Comparison of ENCODE assay signal across 21 cellular contexts in genomic region chr4:66647915-66648314, GRCh38.
DNase-seq lines count a peak whose midpoint lies in the region; ATAC-seq and TF ChIP-seq lines count a peak whose summit lies in the region.
"Had no signal": no experiment of that assay in that cellular context is flagged by ENCODE, and none has a peak within 500 bp of the region (broad histone marks: within the 10 kb centered on the region; RNA-seq: fewer than 3 reads in every experiment).

No MANE protein-coding gene starts in this region.

- TF ChIP-seq POLR2A in right lobe of liver (IDR thresholded peaks at IDR 0.05) = no peak

- 55% methylated on average over 3 of the region's 3 CpGs for WGBS in right lobe of liver (ENCODE audit: insufficient coverage, low coverage, low lambda C conversion rate, missing lambda C conversion rate)

- H3K9me2 ChIP-seq in neural cell (ENCODE audit: insufficient read depth, low read length) = no peaks in the 10 kb centered on the region

- H3K4me1 ChIP-seq in ACC112 (ENCODE audit: control insufficient read depth, insufficient read depth, low read length, unreplicated experiment) = peaks cover 30% of the 10 kb centered on the region
- no peaks in the 10 kb centered on the region for H3K4me1 ChIP-seq in right lobe of liver
- H3K4me1 ChIP-seq: A549, BE2C, BLaER1 had no signal

- H4K20me1 ChIP-seq in neural cell (ENCODE audit: insufficient read depth) = no peaks in the 10 kb centered on the region
- H4K20me1 ChIP-seq: BLaER1 had no signal

- ATAC-seq in right lobe of liver (no peak), HG02610 (IDR thresholded peaks at IDR 0.05; ENCODE audit: unreplicated experiment) (no peak)
- ATAC-seq: A549 had no signal

- no peaks in the 10 kb centered on the region for H3K27me3 ChIP-seq in ACC112 (ENCODE audit: insufficient read depth, low read length)
- H3K27me3 ChIP-seq in neural cell (ENCODE audit: insufficient read depth, low read depth, low read length) = no peaks in the 10 kb centered on the region
- H3K27me3 ChIP-seq in right lobe of liver = no peaks in the 10 kb centered on the region
- H3K27me3 ChIP-seq: BE2C, BLaER1 had no signal

- intact Hi-C loops in right lobe of liver (cut with DNase I) = no loop called here

- DNase-seq in NCI-H460 (ENCODE audit: extremely low read depth, low read depth) = peak; percentile 44
- DNase-seq in right lobe of liver = no peak
- DNase-seq in NCI-H510A (lab: John Stamatoyannopoulos, UW) = no peak
- DNase-seq: ACHN; BE2C; C1 segment of cervical spinal cord; CD4-positive, alpha-beta memory T cell; CD4-positive, CD25-positive, alpha-beta regulatory T cell; CD8-positive, alpha-beta memory T cell; COR-L47; DMS 273 treated with DMSO at 0.1 percent for 48 hours; DMS153; DMS53; DMS79; GF-D8 had no signal

- no peaks in the 10 kb centered on the region for H3F3A ChIP-seq in neural cell (ENCODE audit: insufficient read depth, low read length, poor library complexity, severe bottlenecking)

- no peak for TF ChIP-seq RAD21 in neural cell (conservative IDR thresholded peaks at IDR 0.05)

- no peak overlapping the region for H3K4me2 ChIP-seq in neural cell (ENCODE audit: low read length)
- H3K4me2 ChIP-seq: A549, BLaER1 had no signal

- H3K27ac ChIP-seq in ACC112 (ENCODE audit: low read depth, low read length) = peak overlapping the region; percentile 55
- no peak overlapping the region for H3K27ac ChIP-seq in neural cell (ENCODE audit: low read length)
- no peak overlapping the region for H3K27ac ChIP-seq in right lobe of liver
- H3K27ac ChIP-seq: 22Rv1, A549, BLaER1 had no signal

- peak; percentile 78 for TF ChIP-seq EP300 in neural cell (conservative IDR thresholded peaks at IDR 0.05; ENCODE audit: poor library complexity, severe bottlenecking)

- H3K79me2 ChIP-seq in ACC112 (ENCODE audit: control insufficient read depth, insufficient read depth, low read length, unreplicated experiment) (no peaks in the 10 kb centered on the region), neural cell (replicated peaks; ENCODE audit: insufficient read depth, low read length) (no peaks in the 10 kb centered on the region)

- H3K4me3 ChIP-seq in ACC112 (ENCODE audit: low read depth, low read length) (peak overlapping the region; percentile 46; the same call in 1 of the 2 replicates), neural cell (ENCODE audit: low read length) (no peak overlapping the region), right lobe of liver (no peak overlapping the region)
- H3K4me3 ChIP-seq: A549, BLaER1 had no signal

- H2AFZ ChIP-seq in ACC112 (ENCODE audit: low read length, unreplicated experiment) = no peak overlapping the region
- no peak overlapping the region for H2AFZ ChIP-seq in neural cell (ENCODE audit: low read depth, low read length)

- no peak overlapping the region for H3K9ac ChIP-seq in neural cell (ENCODE audit: low read length)
- H3K9ac ChIP-seq: BLaER1 had no signal

- TF ChIP-seq CTCF in neural cell (IDR thresholded peaks at IDR 0.05; ENCODE audit: poor library complexity, severe bottlenecking) = no peak
- no peak for TF ChIP-seq CTCF in right lobe of liver (IDR thresholded peaks at IDR 0.05)

- H3K36me3 ChIP-seq in ACC112 (ENCODE audit: insufficient read depth, low read length) = 0 out of 2 replicates have a peak, but pooled peaks cover 3% of the 10 kb centered on the region
- H3K36me3 ChIP-seq in neural cell (ENCODE audit: insufficient read depth, low read length) = no peaks in the 10 kb centered on the region
- H3K36me3 ChIP-seq in right lobe of liver = no peaks in the 10 kb centered on the region
- H3K36me3 ChIP-seq: BE2C, BLaER1 had no signal

- H3K9me3 ChIP-seq in neural cell (ENCODE audit: low read length) (no peaks in the 10 kb centered on the region), right lobe of liver (no peaks in the 10 kb centered on the region)
- H3K9me3 ChIP-seq: A549, BE2C, BLaER1 had no signal

TF ChIP-seq in neural cell, 6 proteins besides CTCF, POLR2A, EP300 and RAD21:
- TF ChIP-seq POLR2AphosphoS5 (IDR thresholded peaks at IDR 0.05) (peak; percentile 86), MXI1 (conservative IDR thresholded peaks at IDR 0.05; ENCODE audit: poor library complexity, severe bottlenecking) (no peak)
